ENCODE assay signal across 15 cellular contexts in the genomic region with DNA sequence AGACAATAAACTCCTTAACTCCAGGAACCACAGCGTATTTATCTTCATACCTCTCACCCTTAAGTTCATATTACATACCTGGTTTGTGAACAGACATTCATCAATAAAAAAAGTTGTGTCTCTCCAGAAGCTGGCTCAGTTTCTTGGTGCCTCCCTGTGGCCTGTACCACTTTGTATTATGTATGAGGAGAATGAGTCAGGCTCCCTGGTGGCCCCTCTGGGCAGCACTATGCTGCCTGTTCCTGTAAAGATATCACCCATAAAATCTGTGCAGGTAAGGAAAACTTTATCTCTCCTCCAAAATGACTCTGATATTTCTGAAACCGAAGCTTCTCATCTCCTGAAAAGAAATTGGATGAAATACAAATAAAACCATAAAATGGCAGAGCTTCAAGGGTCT.
"Had no signal": no experiment of that assay in that cellular context is flagged by ENCODE, and none has a peak within 500 bp of the region (broad histone marks: within the 10 kb centered on the region; RNA-seq: fewer than 3 reads in every experiment).

No MANE protein-coding gene starts in this region.

- H3K4me1 ChIP-seq: testis had no signal

- DNase-seq: activated CD4-positive, alpha-beta T cell treated with anti-CD3 and anti-CD28 coated beads, Interleukin-2, amount 50 U/mL, for 4 hours; activated CD8-positive, alpha-beta memory T cell treated with anti-CD3 and anti-CD28 coated beads, Interleukin-2, amount 10 ng/mL, durations not matched to agents 7 days and 5 days; activated effector memory CD4-positive, alpha-beta T cell treated with Interleukin-2 at 50 U/mL for 16 hours; activated T-cell treated with anti-CD3 and anti-CD28 coated beads, Interleukin-2, amount 50 U/mL, for 24 hours; amniotic stem cell; effector memory CD8-positive, alpha-beta T cell; erythroblast; glutamatergic neuron; stimulated activated CD4-positive, alpha-beta T cell treated with anti-CD3 and anti-CD28 coated beads, Interleukin-4, amount 100 ng/mL, for 1 hour; stimulated activated CD8-positive, alpha-beta memory T cell treated with anti-CD3 and anti-CD28 coated beads, Interleukin-4, amount 100 ng/mL, for 48 hours; stimulated activated naive CD8-positive, alpha-beta T cell treated with anti-CD3 and anti-CD28 coated beads, Interleukin-15, Interleukin-2, amounts not matched to agents 100 U/mL and 50 U/mL, for 24 hours; testis had no signal

- ATAC-seq: activated CD4-positive, CD25-positive, alpha-beta regulatory T cell treated with anti-CD3 and anti-CD28 coated beads, Interleukin-2, amount 50 U/mL, for 24 hours; activated CD8-positive, alpha-beta memory T cell treated with anti-CD3 and anti-CD28 coated beads, Interleukin-2, amount 10 ng/mL, durations not matched to agents 7 days and 5 days; activated naive CD4-positive, alpha-beta T cell treated with anti-CD3 and anti-CD28 coated beads, Interleukin-2, amount 50 U/mL, for 72 hours; effector memory CD8-positive, alpha-beta T cell; left lobe of liver; stimulated activated naive CD8-positive, alpha-beta T cell treated with anti-CD3 and anti-CD28 coated beads, Interleukin-15, Interleukin-2, amounts not matched to agents 100 U/mL and 50 U/mL, for 24 hours had no signal

- H3K27ac ChIP-seq: testis had no signal

- H3K9me3 ChIP-seq: testis had no signal

- H3K4me3 ChIP-seq: testis had no signal
